In the genomic region with DNA sequence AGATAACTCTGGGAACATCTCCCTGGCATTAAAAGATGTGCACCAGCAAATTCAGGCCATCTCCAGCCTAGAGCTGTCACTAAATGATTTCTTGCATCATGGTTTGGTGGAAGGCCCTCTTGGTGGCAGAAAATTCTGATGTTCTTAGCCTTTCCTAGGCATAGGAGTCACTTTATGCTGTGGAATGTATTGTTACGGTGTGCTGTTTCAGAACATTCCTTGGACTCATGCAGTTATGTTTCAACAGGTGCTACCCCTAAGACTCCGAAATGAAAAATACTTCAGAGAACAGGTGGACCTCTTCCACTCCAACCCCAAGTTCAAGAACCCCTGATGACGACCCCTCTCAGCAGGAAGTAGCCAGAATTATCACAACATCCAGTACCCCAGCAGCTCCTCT, we compare ENCODE assay signal across 12 cellular contexts. TPM values are rescaled to one million over a fixed set of nuclear protein-coding genes. Genes with fewer than 3 reads are reported as not detected.
A peak's percentile ranks its signal among the peaks of the same experiment; 100 is the strongest.
DNase-seq lines count a peak whose midpoint lies in the region; ATAC-seq, FAIRE-seq and TF ChIP-seq lines count a peak whose summit lies in the region.
"Had no signal": no experiment of that assay in that cellular context is flagged by ENCODE, and none has a peak within 500 bp of the region (broad histone marks: within the 10 kb centered on the region; RNA-seq: fewer than 3 reads in every experiment).

No MANE protein-coding gene starts in this region.

- H3K27ac ChIP-seq in GM12878 (ENCODE audit: control insufficient read depth, insufficient read depth) = no peak overlapping the region
- peak overlapping the region; percentile 72 for H3K27ac ChIP-seq in muscle layer of colon (ENCODE audit: low read depth, low read length)

- no peak for TF ChIP-seq POLR2A in GM12878 (IDR thresholded peaks at IDR 0.05; ENCODE audit: low read depth, low read length)

- H3K9ac ChIP-seq in GM12878 (ENCODE audit: control insufficient read depth, insufficient read depth, low read length) (no peak overlapping the region), muscle layer of colon (ENCODE audit: low read length) (no peak overlapping the region)

- H3K36me3 ChIP-seq in GM12878 (ENCODE audit: control insufficient read depth in 2 of 2, insufficient read depth in 2 of 2, low read length in 1 of 2) (no peaks in the 10 kb centered on the region), muscle layer of colon (ENCODE audit: insufficient read depth, low read length) (no peaks in the 10 kb centered on the region)

- TF ChIP-seq RAD21 in GM12878 (IDR thresholded peaks at IDR 0.05; ENCODE audit: insufficient read depth, low read depth, low read length) = no peak

- RAD21 ChIA-PET in GM12878 (lab: Charles Lee; ENCODE audit: unreplicated experiment) = interaction anchor here (1.5 kb wide), 1 partner anchor 20 kb away, joined by 3 read pairs; no protein-coding TSS in a partner anchor

- H4K20me1 ChIP-seq in GM12878 (ENCODE audit: control insufficient read depth, insufficient read depth) = no peaks in the 10 kb centered on the region

- ATAC-seq in GM12878 = peak; percentile 40; the same call in 2 of the 3 replicates
- ATAC-seq in GM21529 (IDR thresholded peaks at IDR 0.05; ENCODE audit: unreplicated experiment) = no peak
- ATAC-seq in HG02588 (IDR thresholded peaks at IDR 0.05; ENCODE audit: unreplicated experiment) = no peak

- no peak overlapping the region for H3K4me2 ChIP-seq in GM12878 (ENCODE audit: control insufficient read depth, insufficient read depth)

- WGBS in GM12878 (ENCODE audit: insufficient coverage, insufficient replicate concordance, low lambda C conversion rate, missing lambda C conversion rate) = 64% methylated on average over 3 of the region's 3 CpGs

- POLR2A ChIA-PET in GM12878 (lab: Charles Lee) = no interaction called here

- H3K9me3 ChIP-seq in GM12878 (replicated peaks; ENCODE audit: control insufficient read depth, insufficient read depth, low read length) = no peaks in the 10 kb centered on the region; the same call in 2 of the 3 replicates
- no peaks in the 10 kb centered on the region for H3K9me3 ChIP-seq in muscle layer of colon (ENCODE audit: low read length)

- intact Hi-C loops in GM12878 (cut with micrococcal nuclease; ENCODE audit: unreplicated experiment) = no loop called here

- in situ Hi-C loops in ACHN (cut with HindIII; ENCODE audit: low pct_ligation_motif_present, low pct_unique_long_range_greater_than_20kb, low sequenced_read_pairs) = no loop called here
- in situ Hi-C loops in GM12878 (cut with MboI) = loop anchor here (25.0 kb wide), 1 partner anchor 703 kb away; a partner anchor contains a TSS

- FAIRE-seq in GM12878 (lab: Jason Lieb, UNC) = no peak
- FAIRE-seq: D721Med had no signal

- TF ChIP-seq CTCF in HFF-Myc (IDR thresholded peaks at IDR 0.05; ENCODE audit: low read depth, low read length, missing control alignments) (peak; percentile 9), GM12878 (IDR thresholded peaks at IDR 0.05 in 2 of 3, conservative IDR thresholded peaks at IDR 0.05 in 1 of 3; ENCODE audit: control insufficient read depth in 2 of 3, extremely low read depth in 1 of 3, insufficient read depth in 1 of 3, low read depth in 3 of 3, low read length in 3 of 3) (peak; percentile 19 to 31 (median 25); a peak in 2 of 6 replicates)

- no peaks in the 10 kb centered on the region for H3K79me2 ChIP-seq in GM12878 (ENCODE audit: control insufficient read depth, insufficient read depth, low read length)

- H3K4me3 ChIP-seq in HFF-Myc (replicated peaks; ENCODE audit: low read depth, low read length) (no peak overlapping the region), GM12878 (no peak overlapping the region), muscle layer of colon (ENCODE audit: low read depth in 1 of 2, low read length in 2 of 2) (no peak overlapping the region)

- BruUV-seq in GM12878 (replicated peaks; lab: Mats Ljungman, UMichigan) = no TSS peak

- CTCF ChIA-PET in GM12878 (lab: Yijun Ruan, JAX) = interaction anchor here (0.8 to 2.0 kb wide), 3 partner anchors 18 to 250 kb away, joined by 3 to 6 read pairs (median 3); a partner anchor contains a TSS

- no peak overlapping the region; the same call in 1 of the 2 replicates for H2AFZ ChIP-seq in GM12878 (ENCODE audit: control insufficient read depth, low read depth, low read length)

- SMC1A ChIA-PET in GM12878 (lab: Charles Lee; ENCODE audit: uncharacterized antibody, unreplicated experiment) = interaction anchor here (0.7 to 0.8 kb wide), 2 partner anchors 12 to 180 kb away, joined by 3 to 5 read pairs; no protein-coding TSS in a partner anchor

- H3K27me3 ChIP-seq in GM12878 (replicated peaks in 1 of 2; ENCODE audit: control insufficient read depth in 2 of 2, insufficient read depth in 2 of 2, low read length in 1 of 2) (no peaks in the 10 kb centered on the region), muscle layer of colon (ENCODE audit: control insufficient read depth in 1 of 2, insufficient read depth in 2 of 2, low read length in 2 of 2) (no peaks in the 10 kb centered on the region)

- no peaks in the 10 kb centered on the region for H3K4me1 ChIP-seq in GM12878 (ENCODE audit: control insufficient read depth, insufficient read depth, low read length)
- H3K4me1 ChIP-seq in muscle layer of colon (ENCODE audit: insufficient read depth, low read length) = peaks cover 15% of the 10 kb centered on the region

- DNase-seq in ACHN = peak; percentile 5
- no peak for DNase-seq in HFF-Myc (ENCODE audit: extremely low read depth, low read depth)
- no peak for DNase-seq in GM12878 (ENCODE audit: low read depth, low spot score)
- DNase-seq in NK-92 treated with Interleukin-12 subunit alpha and Interleukin-12 subunit beta, amount 100 ng/mL, for 24 hours (lab: John Stamatoyannopoulos, UW) = no peak
- no peak for DNase-seq in stimulated activated CD4-positive, alpha-beta T cell treated with anti-CD3 and anti-CD28 coated beads, Interleukin-2, amount 100 ng/mL, for 48 hours
- DNase-seq: activated CD4-positive, alpha-beta T cell treated with anti-CD3 and anti-CD28 coated beads for 1 hour; amniotic stem cell; NCI-H446 had no signal

- no peak for TF ChIP-seq EP300 in GM12878 (IDR thresholded peaks at IDR 0.05; ENCODE audit: borderline replicate concordance in 1 of 2, control insufficient read depth in 1 of 2, low read depth in 2 of 2, low read length in 2 of 2)

TF ChIP-seq in GM12878, 131 proteins besides CTCF, POLR2A, EP300 and RAD21 (continues in another document):
- TF ChIP-seq POLR2AphosphoS5 (IDR thresholded peaks at IDR 0.05; ENCODE audit: low read length) (no peak), EED (IDR thresholded peaks at IDR 0.05; ENCODE audit: low read depth) (no peak), EGR1 (IDR thresholded peaks at IDR 0.05; ENCODE audit: borderline replicate concordance in 1 of 2, low read depth in 2 of 2, low read length in 2 of 2) (no peak)
- TF ChIP-seq, protein P1, sequence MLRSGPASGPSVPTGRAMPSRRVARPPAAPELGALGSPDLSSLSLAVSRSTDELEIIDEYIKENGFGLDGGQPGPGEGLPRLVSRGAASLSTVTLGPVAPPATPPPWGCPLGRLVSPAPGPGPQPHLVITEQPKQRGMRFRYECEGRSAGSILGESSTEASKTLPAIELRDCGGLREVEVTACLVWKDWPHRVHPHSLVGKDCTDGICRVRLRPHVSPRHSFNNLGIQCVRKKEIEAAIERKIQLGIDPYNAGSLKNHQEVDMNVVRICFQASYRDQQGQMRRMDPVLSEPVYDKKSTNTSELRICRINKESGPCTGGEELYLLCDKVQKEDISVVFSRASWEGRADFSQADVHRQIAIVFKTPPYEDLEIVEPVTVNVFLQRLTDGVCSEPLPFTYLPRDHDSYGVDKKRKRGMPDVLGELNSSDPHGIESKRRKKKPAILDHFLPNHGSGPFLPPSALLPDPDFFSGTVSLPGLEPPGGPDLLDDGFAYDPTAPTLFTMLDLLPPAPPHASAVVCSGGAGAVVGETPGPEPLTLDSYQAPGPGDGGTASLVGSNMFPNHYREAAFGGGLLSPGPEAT (IDR thresholded peaks at IDR 0.05; ENCODE audit: low read depth) = no peak

RNA-seq across cellular contexts. Expression of a gene that starts 20.3 kb away (rescaled TPM):
- total RNA-seq in GM12878 (2013; cell fraction: nucleolus; rRNA removed) = 44.1 and 49.5 TPM in 2 replicates
- total RNA-seq in GM12878 (2014; rRNA removed) (22.6 and 25.9 TPM in 2 replicates), GM12878 (2014; rRNA removed; fragmentation: Illumina TruSeq; extraction: Trizol) (28.3 and 31.0 TPM in 2 replicates), GM12878 (2021) (28.0 and 30.9 TPM in 2 replicates)
- polyA plus RNA-seq in GM12878 (2011; ENCODE audit: low read depth) = 19.6 TPM
- polyA plus RNA-seq in GM12878 (2011; rRNA removed) (73.0 and 81.8 TPM in 2 replicates), GM12878 (2014; fragmentation: Illumina TruSeq; extraction: Trizol) (30.3 and 34.5 TPM in 2 replicates), GM12878 (2014; fragmentation: Nextera tagmentation; extraction: Ambion mirVana) (10 to 100 TPM; 29.8 to 35.9 TPM), GM12878 (2014; rRNA removed) (22.8 and 27.3 TPM in 2 replicates), GM12878 (2016; fragmentation: Nextera tagmentation; extraction: Ambion mirVana) (10 to 100 TPM; 35.7 to 39.7 TPM)
- polyA plus RNA-seq in GM12878 (2011; cell fraction: cytosol; rRNA removed) = 49.0 and 51.5 TPM in 2 replicates
- 38.8 and 43.8 TPM in 2 replicates for polyA plus RNA-seq in GM12878 (2011; cell fraction: nucleus; rRNA removed)
- polyA plus RNA-seq in GM12878 (2012) = 28.0 and 28.5 TPM in 2 replicates
- polyA minus RNA-seq in GM12878 (2011; rRNA and poly(A)+ RNA removed) = 69.0 and 112 TPM in 2 replicates
- 18.9 and 23.7 TPM in 2 replicates for polyA minus RNA-seq in GM12878 (2011; cell fraction: cytosol; rRNA and poly(A)+ RNA removed)
- polyA minus RNA-seq in GM12878 (2011; cell fraction: nucleus; rRNA and poly(A)+ RNA removed) = 31.1 and 40.6 TPM in 2 replicates
